16 cellular contexts compared by ENCODE assay signal in the genomic region with DNA sequence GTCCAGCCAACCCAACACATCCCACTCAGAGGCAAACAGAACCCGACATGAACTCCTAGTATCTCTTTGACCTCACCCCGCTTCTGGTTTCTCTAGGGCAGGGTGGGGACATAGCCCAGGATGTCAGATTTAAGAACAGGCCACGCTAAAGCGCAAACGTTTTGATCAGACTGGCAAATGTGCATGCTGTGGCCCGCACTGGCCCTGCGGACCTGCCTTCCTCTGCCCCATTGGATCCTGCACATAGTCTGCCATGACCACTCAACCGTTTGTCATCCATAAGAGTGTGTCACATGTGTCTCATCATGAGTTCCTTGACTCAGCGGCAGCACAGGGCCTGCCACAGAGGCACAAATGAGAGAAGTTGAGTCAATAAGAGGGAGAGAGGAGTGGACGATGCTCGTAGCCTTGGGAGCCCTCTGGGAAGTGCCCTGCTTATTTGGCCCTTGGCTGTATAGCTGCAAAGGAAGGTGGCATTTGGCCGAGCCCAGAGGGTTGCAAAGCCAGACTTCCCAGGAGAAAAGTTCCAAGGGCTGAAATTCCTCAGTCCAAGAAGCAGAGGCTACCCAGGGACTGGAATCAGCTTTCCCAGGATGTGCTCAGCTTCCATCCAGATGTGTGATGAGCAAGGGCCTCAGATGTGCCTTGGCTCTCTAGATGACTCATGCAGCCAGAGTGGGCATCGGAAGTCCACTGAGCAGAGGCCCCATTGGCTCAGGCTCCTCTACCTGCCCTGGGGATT. TPM values are rescaled to one million over a fixed set of nuclear protein-coding genes. Genes with fewer than 3 reads are reported as not detected.
"Had no signal": no experiment of that assay in that cellular context is flagged by ENCODE, and none has a peak within 500 bp of the region (broad histone marks: within the 10 kb centered on the region; RNA-seq: fewer than 3 reads in every experiment).

No MANE protein-coding gene starts in this region.

- H3K4me3 Mint-ChIP-seq: activated naive CD8-positive, alpha-beta T cell treated with anti-CD3 and anti-CD28 coated beads, Interleukin-2, amount 10 ng/mL, durations not matched to agents 7 days and 5 days; activated T-cell treated with anti-CD3 and anti-CD28 coated beads, Interleukin-2, amount 50 U/mL, for 24 hours; naive thymus-derived CD8-positive, alpha-beta T cell had no signal

- H3K36me3 ChIP-seq: transverse colon had no signal

- H3K27ac Mint-ChIP-seq: activated naive CD8-positive, alpha-beta T cell treated with anti-CD3 and anti-CD28 coated beads, Interleukin-2, amount 10 ng/mL, durations not matched to agents 7 days and 5 days; activated T-cell treated with anti-CD3 and anti-CD28 coated beads, Interleukin-2, amount 50 U/mL, for 24 hours; naive thymus-derived CD8-positive, alpha-beta T cell had no signal

- H3K4me3 ChIP-seq: dorsolateral prefrontal cortex, mucosa of descending colon, psoas muscle, transverse colon had no signal

- H3K27me3 Mint-ChIP-seq: activated T-cell treated with anti-CD3 and anti-CD28 coated beads, Interleukin-2, amount 50 U/mL, for 24 hours had no signal

- DNase-seq: activated effector memory CD4-positive, alpha-beta T cell treated with anti-CD3 and anti-CD28 coated beads, Interleukin-2, amount 50 U/mL, for 16 hours; activated naive CD8-positive, alpha-beta T cell treated with anti-CD3 and anti-CD28 coated beads, Interleukin-2, amount 10 ng/mL, durations not matched to agents 7 days and 5 days; activated T-cell treated with anti-CD3 and anti-CD28 coated beads, Interleukin-2, amount 50 U/mL, for 24 hours; anterior cingulate cortex; dorsolateral prefrontal cortex; hypothalamus; left cardiac atrium; mucosa of descending colon; naive thymus-derived CD8-positive, alpha-beta T cell; occipital lobe; psoas muscle; stimulated activated naive CD4-positive, alpha-beta T cell; substantia nigra; transverse colon had no signal

- H3K4me1 ChIP-seq: psoas muscle, transverse colon had no signal

- H3K36me3 Mint-ChIP-seq: activated naive CD8-positive, alpha-beta T cell treated with anti-CD3 and anti-CD28 coated beads, Interleukin-2, amount 10 ng/mL, durations not matched to agents 7 days and 5 days had no signal

- H3K27me3 ChIP-seq: dorsolateral prefrontal cortex, transverse colon had no signal

- ATAC-seq: left cardiac atrium; mucosa of descending colon; naive thymus-derived CD8-positive, alpha-beta T cell; psoas muscle; sciatic nerve had no signal

- H3K4me1 Mint-ChIP-seq: activated naive CD8-positive, alpha-beta T cell treated with anti-CD3 and anti-CD28 coated beads, Interleukin-2, amount 10 ng/mL, durations not matched to agents 7 days and 5 days; naive thymus-derived CD8-positive, alpha-beta T cell had no signal

RNA-seq across cellular contexts. Expression of a gene that starts 55.5 kb away (rescaled TPM):
- total RNA-seq: activated naive CD8-positive, alpha-beta T cell treated with anti-CD3 and anti-CD28 coated beads, Interleukin-2, amount 10 ng/mL, durations not matched to agents 7 days and 5 days; naive thymus-derived CD8-positive, alpha-beta T cell; T-helper 2 cell treated with Interferon-gamma antibody and Interleukin-4, amounts not matched to agents 100 ng/mL and 5 ng/mL, for 36 hours had no signal
